1 cellular context compared by ENCODE assay signal in the genomic region with DNA sequence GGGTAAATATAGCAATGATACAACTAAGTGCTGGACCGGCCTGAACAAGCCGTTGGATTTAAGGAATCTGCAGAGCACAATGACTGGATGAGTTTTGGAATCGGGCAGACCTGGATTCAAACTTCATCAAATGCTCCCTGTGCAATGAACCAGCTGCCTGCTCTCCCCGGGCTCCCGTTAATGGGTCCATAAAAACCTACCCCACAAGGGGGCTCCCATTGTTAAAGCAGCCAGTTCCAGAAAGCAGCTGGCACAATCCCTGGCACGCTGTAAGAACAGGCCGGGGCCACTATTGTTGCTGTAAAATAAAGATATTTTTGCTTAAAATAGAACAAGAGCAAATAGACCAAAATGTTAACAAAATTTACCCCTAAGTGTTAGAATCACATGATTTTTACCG.
TF ChIP-seq lines count a peak whose summit lies in the region.

No MANE protein-coding gene starts in this region.

TF ChIP-seq in GM23338, 12 proteins besides CTCF, POLR2A, EP300 and RAD21 (continued from another document):
- TF ChIP-seq, protein P1, sequence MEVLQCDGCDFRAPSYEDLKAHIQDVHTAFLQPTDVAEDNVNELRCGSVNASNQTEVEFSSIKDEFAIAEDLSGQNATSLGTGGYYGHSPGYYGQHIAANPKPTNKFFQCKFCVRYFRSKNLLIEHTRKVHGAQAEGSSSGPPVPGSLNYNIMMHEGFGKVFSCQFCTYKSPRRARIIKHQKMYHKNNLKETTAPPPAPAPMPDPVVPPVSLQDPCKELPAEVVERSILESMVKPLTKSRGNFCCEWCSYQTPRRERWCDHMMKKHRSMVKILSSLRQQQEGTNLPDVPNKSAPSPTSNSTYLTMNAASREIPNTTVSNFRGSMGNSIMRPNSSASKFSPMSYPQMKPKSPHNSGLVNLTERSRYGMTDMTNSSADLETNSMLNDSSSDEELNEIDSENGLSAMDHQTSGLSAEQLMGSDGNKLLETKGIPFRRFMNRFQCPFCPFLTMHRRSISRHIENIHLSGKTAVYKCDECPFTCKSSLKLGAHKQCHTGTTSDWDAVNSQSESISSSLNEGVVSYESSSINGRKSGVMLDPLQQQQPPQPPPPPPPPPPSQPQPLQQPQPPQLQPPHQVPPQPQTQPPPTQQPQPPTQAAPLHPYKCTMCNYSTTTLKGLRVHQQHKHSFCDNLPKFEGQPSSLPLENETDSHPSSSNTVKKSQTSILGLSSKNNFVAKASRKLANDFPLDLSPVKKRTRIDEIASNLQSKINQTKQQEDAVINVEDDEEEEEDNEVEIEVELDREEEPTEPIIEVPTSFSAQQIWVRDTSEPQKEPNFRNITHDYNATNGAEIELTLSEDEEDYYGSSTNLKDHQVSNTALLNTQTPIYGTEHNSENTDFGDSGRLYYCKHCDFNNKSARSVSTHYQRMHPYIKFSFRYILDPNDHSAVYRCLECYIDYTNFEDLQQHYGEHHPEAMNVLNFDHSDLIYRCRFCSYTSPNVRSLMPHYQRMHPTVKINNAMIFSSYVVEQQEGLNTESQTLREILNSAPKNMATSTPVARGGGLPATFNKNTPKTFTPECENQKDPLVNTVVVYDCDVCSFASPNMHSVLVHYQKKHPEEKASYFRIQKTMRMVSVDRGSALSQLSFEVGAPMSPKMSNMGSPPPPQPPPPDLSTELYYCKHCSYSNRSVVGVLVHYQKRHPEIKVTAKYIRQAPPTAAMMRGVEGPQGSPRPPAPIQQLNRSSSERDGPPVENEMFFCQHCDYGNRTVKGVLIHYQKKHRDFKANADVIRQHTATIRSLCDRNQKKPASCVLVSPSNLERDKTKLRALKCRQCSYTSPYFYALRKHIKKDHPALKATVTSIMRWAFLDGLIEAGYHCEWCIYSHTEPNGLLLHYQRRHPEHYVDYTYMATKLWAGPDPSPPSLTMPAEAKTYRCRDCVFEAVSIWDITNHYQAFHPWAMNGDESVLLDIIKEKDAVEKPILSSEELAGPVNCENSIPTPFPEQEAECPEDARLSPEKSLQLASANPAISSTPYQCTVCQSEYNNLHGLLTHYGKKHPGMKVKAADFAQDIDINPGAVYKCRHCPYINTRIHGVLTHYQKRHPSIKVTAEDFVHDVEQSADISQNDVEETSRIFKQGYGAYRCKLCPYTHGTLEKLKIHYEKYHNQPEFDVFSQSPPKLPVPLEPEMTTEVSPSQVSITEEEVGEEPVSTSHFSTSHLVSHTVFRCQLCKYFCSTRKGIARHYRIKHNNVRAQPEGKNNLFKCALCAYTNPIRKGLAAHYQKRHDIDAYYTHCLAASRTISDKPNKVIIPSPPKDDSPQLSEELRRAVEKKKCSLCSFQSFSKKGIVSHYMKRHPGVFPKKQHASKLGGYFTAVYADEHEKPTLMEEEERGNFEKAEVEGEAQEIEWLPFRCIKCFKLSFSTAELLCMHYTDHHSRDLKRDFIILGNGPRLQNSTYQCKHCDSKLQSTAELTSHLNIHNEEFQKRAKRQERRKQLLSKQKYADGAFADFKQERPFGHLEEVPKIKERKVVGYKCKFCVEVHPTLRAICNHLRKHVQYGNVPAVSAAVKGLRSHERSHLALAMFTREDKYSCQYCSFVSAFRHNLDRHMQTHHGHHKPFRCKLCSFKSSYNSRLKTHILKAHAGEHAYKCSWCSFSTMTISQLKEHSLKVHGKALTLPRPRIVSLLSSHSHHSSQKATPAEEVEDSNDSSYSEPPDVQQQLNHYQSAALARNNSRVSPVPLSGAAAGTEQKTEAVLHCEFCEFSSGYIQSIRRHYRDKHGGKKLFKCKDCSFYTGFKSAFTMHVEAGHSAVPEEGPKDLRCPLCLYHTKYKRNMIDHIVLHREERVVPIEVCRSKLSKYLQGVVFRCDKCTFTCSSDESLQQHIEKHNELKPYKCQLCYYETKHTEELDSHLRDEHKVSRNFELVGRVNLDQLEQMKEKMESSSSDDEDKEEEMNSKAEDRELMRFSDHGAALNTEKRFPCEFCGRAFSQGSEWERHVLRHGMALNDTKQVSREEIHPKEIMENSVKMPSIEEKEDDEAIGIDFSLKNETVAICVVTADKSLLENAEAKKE (CRISPR knock-in tag; IDR thresholded peaks at IDR 0.05) = no peak
- TF ChIP-seq EZH2 (IDR thresholded peaks at IDR 0.05; ENCODE audit: low read depth, unreplicated experiment) (no peak), ZNF114 (CRISPR knock-in tag; IDR thresholded peaks at IDR 0.05) (no peak), NANOG (IDR thresholded peaks at IDR 0.05; ENCODE audit: borderline replicate concordance) (no peak), POLR2AphosphoS5 (IDR thresholded peaks at IDR 0.05; ENCODE audit: low read depth) (no peak), ZNF331 (CRISPR knock-in tag; IDR thresholded peaks at IDR 0.05; ENCODE audit: low read depth) (no peak), CREB1 (CRISPR knock-in tag; IDR thresholded peaks at IDR 0.05; ENCODE audit: low read depth) (no peak)
- TF ChIP-seq, protein P2, sequence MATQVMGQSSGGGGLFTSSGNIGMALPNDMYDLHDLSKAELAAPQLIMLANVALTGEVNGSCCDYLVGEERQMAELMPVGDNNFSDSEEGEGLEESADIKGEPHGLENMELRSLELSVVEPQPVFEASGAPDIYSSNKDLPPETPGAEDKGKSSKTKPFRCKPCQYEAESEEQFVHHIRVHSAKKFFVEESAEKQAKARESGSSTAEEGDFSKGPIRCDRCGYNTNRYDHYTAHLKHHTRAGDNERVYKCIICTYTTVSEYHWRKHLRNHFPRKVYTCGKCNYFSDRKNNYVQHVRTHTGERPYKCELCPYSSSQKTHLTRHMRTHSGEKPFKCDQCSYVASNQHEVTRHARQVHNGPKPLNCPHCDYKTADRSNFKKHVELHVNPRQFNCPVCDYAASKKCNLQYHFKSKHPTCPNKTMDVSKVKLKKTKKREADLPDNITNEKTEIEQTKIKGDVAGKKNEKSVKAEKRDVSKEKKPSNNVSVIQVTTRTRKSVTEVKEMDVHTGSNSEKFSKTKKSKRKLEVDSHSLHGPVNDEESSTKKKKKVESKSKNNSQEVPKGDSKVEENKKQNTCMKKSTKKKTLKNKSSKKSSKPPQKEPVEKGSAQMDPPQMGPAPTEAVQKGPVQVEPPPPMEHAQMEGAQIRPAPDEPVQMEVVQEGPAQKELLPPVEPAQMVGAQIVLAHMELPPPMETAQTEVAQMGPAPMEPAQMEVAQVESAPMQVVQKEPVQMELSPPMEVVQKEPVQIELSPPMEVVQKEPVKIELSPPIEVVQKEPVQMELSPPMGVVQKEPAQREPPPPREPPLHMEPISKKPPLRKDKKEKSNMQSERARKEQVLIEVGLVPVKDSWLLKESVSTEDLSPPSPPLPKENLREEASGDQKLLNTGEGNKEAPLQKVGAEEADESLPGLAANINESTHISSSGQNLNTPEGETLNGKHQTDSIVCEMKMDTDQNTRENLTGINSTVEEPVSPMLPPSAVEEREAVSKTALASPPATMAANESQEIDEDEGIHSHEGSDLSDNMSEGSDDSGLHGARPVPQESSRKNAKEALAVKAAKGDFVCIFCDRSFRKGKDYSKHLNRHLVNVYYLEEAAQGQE (IDR thresholded peaks at IDR 0.05; ENCODE audit: unreplicated experiment) = no peak
- TF ChIP-seq, protein P3, sequence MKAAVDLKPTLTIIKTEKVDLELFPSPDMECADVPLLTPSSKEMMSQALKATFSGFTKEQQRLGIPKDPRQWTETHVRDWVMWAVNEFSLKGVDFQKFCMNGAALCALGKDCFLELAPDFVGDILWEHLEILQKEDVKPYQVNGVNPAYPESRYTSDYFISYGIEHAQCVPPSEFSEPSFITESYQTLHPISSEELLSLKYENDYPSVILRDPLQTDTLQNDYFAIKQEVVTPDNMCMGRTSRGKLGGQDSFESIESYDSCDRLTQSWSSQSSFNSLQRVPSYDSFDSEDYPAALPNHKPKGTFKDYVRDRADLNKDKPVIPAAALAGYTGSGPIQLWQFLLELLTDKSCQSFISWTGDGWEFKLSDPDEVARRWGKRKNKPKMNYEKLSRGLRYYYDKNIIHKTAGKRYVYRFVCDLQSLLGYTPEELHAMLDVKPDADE (IDR thresholded peaks at IDR 0.05) = no peak
